ENCODE assay signal across 34 cellular contexts in genomic region chr2:129458006-129458405, GRCh38.
"Had no signal": no experiment of that assay in that cellular context is flagged by ENCODE, and none has a peak within 500 bp of the region (broad histone marks: within the 10 kb centered on the region; RNA-seq: fewer than 3 reads in every experiment).

No MANE protein-coding gene starts in this region.

- H3K4me3 Mint-ChIP-seq: activated B cell treated with CpG ODN at 0.5 μM for 24 hours; activated CD4-positive, alpha-beta memory T cell treated with anti-CD3 and anti-CD28 coated beads for 36 hours; activated CD4-positive, alpha-beta T cell treated with anti-CD3 and anti-CD28 coated beads for 36 hours; activated CD8-positive, alpha-beta T cell treated with anti-CD3 and anti-CD28 coated beads for 36 hours; activated naive CD4-positive, alpha-beta T cell treated with anti-CD3 and anti-CD28 coated beads, Interleukin-2, amount 10 ng/mL, durations not matched to agents 7 days and 5 days; activated naive CD4-positive, alpha-beta T cell treated with anti-CD3 and anti-CD28 coated beads, Interleukin-2, amount 50 U/mL, for 24 hours; activated naive CD8-positive, alpha-beta T cell; activated naive CD8-positive, alpha-beta T cell treated with anti-CD3 and anti-CD28 coated beads, Interleukin-2, amount 10 ng/mL, durations not matched to agents 7 days and 5 days; activated naive CD8-positive, alpha-beta T cell treated with anti-CD3 and anti-CD28 coated beads, Interleukin-2, amount 50 U/mL, for 24 hours; activated T-cell treated with anti-CD3 and anti-CD28 coated beads, Interleukin-2, amount 50 U/mL, for 4 hours; activated T-cell treated with anti-CD3 and anti-CD28 coated beads, Interleukin-2, amount 50 U/mL, for 72 hours; activated T-helper 1 cell treated with anti-CD3 and anti-CD28 coated beads, Interleukin-12 subunit alpha, Interleukin-12 subunit beta, Interleukin-2, Interleukin-4 antibody, amounts not matched to agents 30 ng/mL and 10 ng/mL and 1 ng/mL, durations not matched to agents 14 hours and 24 hours and 36 hours; activated T-helper 17 cell treated with anti-CD3 and anti-CD28 coated beads, Interleukin-2, amount 50 U/mL, for 72 hours; brain; central memory CD8-positive, alpha-beta T cell; T-helper 1 cell treated with Interleukin-12 subunit alpha and Interleukin-12 subunit beta and Interleukin-4 antibody, amounts not matched to agents 30 μg/mL and 1 μg/mL, for 36 hours; T-helper 2 cell treated with Interferon-gamma antibody and Interleukin-4, amounts not matched to agents 5 μg/mL and 100 μg/mL, for 36 hours had no signal

- H3K36me3 Mint-ChIP-seq: activated CD4-positive, alpha-beta memory T cell treated with anti-CD3 and anti-CD28 coated beads for 36 hours; activated naive CD4-positive, alpha-beta T cell treated with anti-CD3 and anti-CD28 coated beads, Interleukin-2, amount 10 ng/mL, durations not matched to agents 7 days and 5 days; activated naive CD4-positive, alpha-beta T cell treated with anti-CD3 and anti-CD28 coated beads, Interleukin-2, amount 50 U/mL, for 24 hours; activated naive CD8-positive, alpha-beta T cell; activated naive CD8-positive, alpha-beta T cell treated with anti-CD3 and anti-CD28 coated beads, Interleukin-2, amount 10 ng/mL, durations not matched to agents 7 days and 5 days; brain had no signal

- DNase-seq: activated B cell treated with CpG ODN at 0.5 μM for 24 hours; activated CD4-positive, alpha-beta memory T cell treated with anti-CD3 and anti-CD28 coated beads for 36 hours; activated CD4-positive, alpha-beta T cell treated with anti-CD3 and anti-CD28 coated beads for 36 hours; activated CD4-positive, alpha-beta T cell treated with anti-CD3 and anti-CD28 coated beads for 48 hours; activated CD4-positive, alpha-beta T cell treated with anti-CD3 and anti-CD28 coated beads, Interleukin-2, amount 50 U/mL, for 1 hour; activated CD4-positive, alpha-beta T cell treated with anti-CD3 and anti-CD28 coated beads, Interleukin-2, amount 50 U/mL, for 4 hours; activated CD4-positive, CD25-positive, alpha-beta regulatory T cell treated with anti-CD3 and anti-CD28 coated beads, Interleukin-2, amount 50 U/mL, for 72 hours; activated CD8-positive, alpha-beta memory T cell treated with anti-CD3 and anti-CD28 coated beads, Interleukin-2, amount 50 U/mL, for 4 hours; activated CD8-positive, alpha-beta T cell treated with anti-CD3 and anti-CD28 coated beads for 36 hours; activated effector memory CD4-positive, alpha-beta T cell treated with anti-CD3 and anti-CD28 coated beads, Interleukin-2, amount 50 U/mL, for 16 hours; activated gamma-delta T cell treated with Interleukin-2 at 50 U/mL for 16 hours; activated naive CD4-positive, alpha-beta T cell; activated naive CD4-positive, alpha-beta T cell treated with anti-CD3 and anti-CD28 coated beads, Interleukin-2, amount 10 ng/mL, durations not matched to agents 7 days and 5 days; activated naive CD8-positive, alpha-beta T cell treated with anti-CD3 and anti-CD28 coated beads, Interleukin-2, amount 10 ng/mL, durations not matched to agents 7 days and 5 days; activated naive CD8-positive, alpha-beta T cell treated with anti-CD3 and anti-CD28 coated beads, Interleukin-2, amount 50 U/mL, for 24 hours; activated T-cell treated with anti-CD3 and anti-CD28 coated beads for 4 hours; activated T-cell treated with anti-CD3 and anti-CD28 coated beads, Interleukin-2, amount 50 U/mL, for 1 hour; activated T-cell treated with anti-CD3 and anti-CD28 coated beads, Interleukin-2, amount 50 U/mL, for 4 hours; activated T-cell treated with anti-CD3 and anti-CD28 coated beads, Interleukin-2, amount 50 U/mL, for 72 hours; amygdala; anterior cingulate cortex; caudate nucleus; cerebellar nuclear complex; T-helper 1 cell; T-helper 2 cell; T-helper 9 cell had no signal

- H3K9me3 Mint-ChIP-seq: activated B cell treated with CpG ODN at 0.5 μM for 24 hours; activated CD8-positive, alpha-beta T cell treated with anti-CD3 and anti-CD28 coated beads for 36 hours; activated naive CD4-positive, alpha-beta T cell treated with anti-CD3 and anti-CD28 coated beads, Interleukin-2, amount 10 ng/mL, durations not matched to agents 7 days and 5 days; activated naive CD4-positive, alpha-beta T cell treated with anti-CD3 and anti-CD28 coated beads, Interleukin-2, amount 50 U/mL, for 24 hours; activated naive CD8-positive, alpha-beta T cell treated with anti-CD3 and anti-CD28 coated beads, Interleukin-2, amount 10 ng/mL, durations not matched to agents 7 days and 5 days; activated naive CD8-positive, alpha-beta T cell treated with anti-CD3 and anti-CD28 coated beads, Interleukin-2, amount 50 U/mL, for 24 hours; activated T-cell treated with anti-CD3 and anti-CD28 coated beads, Interleukin-2, amount 50 U/mL, for 4 hours; activated T-helper 1 cell treated with anti-CD3 and anti-CD28 coated beads, Interleukin-12 subunit alpha, Interleukin-12 subunit beta, Interleukin-2, Interleukin-4 antibody, amounts not matched to agents 30 ng/mL and 10 ng/mL and 1 ng/mL, durations not matched to agents 14 hours and 24 hours and 36 hours; activated T-helper 17 cell treated with anti-CD3 and anti-CD28 coated beads, Interleukin-2, amount 50 U/mL, for 72 hours; brain; central memory CD8-positive, alpha-beta T cell; T-helper 1 cell treated with Interleukin-12 subunit alpha and Interleukin-12 subunit beta and Interleukin-4 antibody, amounts not matched to agents 30 μg/mL and 1 μg/mL, for 36 hours; T-helper 2 cell treated with Interferon-gamma antibody and Interleukin-4, amounts not matched to agents 5 μg/mL and 100 μg/mL, for 36 hours had no signal

- H3K27ac Mint-ChIP-seq: activated B cell treated with CpG ODN at 0.5 μM for 24 hours; activated CD4-positive, alpha-beta memory T cell treated with anti-CD3 and anti-CD28 coated beads for 36 hours; activated CD4-positive, alpha-beta T cell treated with anti-CD3 and anti-CD28 coated beads for 36 hours; activated CD8-positive, alpha-beta T cell treated with anti-CD3 and anti-CD28 coated beads for 36 hours; activated naive CD4-positive, alpha-beta T cell treated with anti-CD3 and anti-CD28 coated beads, Interleukin-2, amount 10 ng/mL, durations not matched to agents 7 days and 5 days; activated naive CD4-positive, alpha-beta T cell treated with anti-CD3 and anti-CD28 coated beads, Interleukin-2, amount 50 U/mL, for 24 hours; activated naive CD8-positive, alpha-beta T cell; activated naive CD8-positive, alpha-beta T cell treated with anti-CD3 and anti-CD28 coated beads, Interleukin-2, amount 10 ng/mL, durations not matched to agents 7 days and 5 days; activated naive CD8-positive, alpha-beta T cell treated with anti-CD3 and anti-CD28 coated beads, Interleukin-2, amount 50 U/mL, for 24 hours; activated T-cell treated with anti-CD3 and anti-CD28 coated beads, Interleukin-2, amount 50 U/mL, for 72 hours; activated T-helper 1 cell treated with anti-CD3 and anti-CD28 coated beads, Interleukin-12 subunit alpha, Interleukin-12 subunit beta, Interleukin-2, Interleukin-4 antibody, amounts not matched to agents 30 ng/mL and 10 ng/mL and 1 ng/mL, durations not matched to agents 14 hours and 24 hours and 36 hours; activated T-helper 17 cell treated with anti-CD3 and anti-CD28 coated beads, Interleukin-2, amount 50 U/mL, for 72 hours; brain; T-helper 1 cell treated with Interleukin-12 subunit alpha and Interleukin-12 subunit beta and Interleukin-4 antibody, amounts not matched to agents 30 μg/mL and 1 μg/mL, for 36 hours; T-helper 2 cell treated with Interferon-gamma antibody and Interleukin-4, amounts not matched to agents 5 μg/mL and 100 μg/mL, for 36 hours had no signal

- H3K27me3 Mint-ChIP-seq: activated B cell treated with CpG ODN at 0.5 μM for 24 hours; activated CD4-positive, alpha-beta memory T cell treated with anti-CD3 and anti-CD28 coated beads for 36 hours; activated CD4-positive, alpha-beta T cell treated with anti-CD3 and anti-CD28 coated beads for 36 hours; activated CD8-positive, alpha-beta T cell treated with anti-CD3 and anti-CD28 coated beads for 36 hours; activated naive CD4-positive, alpha-beta T cell treated with anti-CD3 and anti-CD28 coated beads, Interleukin-2, amount 10 ng/mL, durations not matched to agents 7 days and 5 days; activated naive CD4-positive, alpha-beta T cell treated with anti-CD3 and anti-CD28 coated beads, Interleukin-2, amount 50 U/mL, for 24 hours; activated naive CD8-positive, alpha-beta T cell treated with anti-CD3 and anti-CD28 coated beads, Interleukin-2, amount 50 U/mL, for 24 hours; activated T-helper 17 cell treated with anti-CD3 and anti-CD28 coated beads, Interleukin-2, amount 50 U/mL, for 72 hours; brain; central memory CD8-positive, alpha-beta T cell had no signal

- H3K4me1 Mint-ChIP-seq: activated B cell treated with CpG ODN at 0.5 μM for 24 hours; activated CD4-positive, alpha-beta T cell treated with anti-CD3 and anti-CD28 coated beads for 36 hours; activated naive CD4-positive, alpha-beta T cell treated with anti-CD3 and anti-CD28 coated beads, Interleukin-2, amount 10 ng/mL, durations not matched to agents 7 days and 5 days; activated naive CD4-positive, alpha-beta T cell treated with anti-CD3 and anti-CD28 coated beads, Interleukin-2, amount 50 U/mL, for 24 hours; activated naive CD8-positive, alpha-beta T cell treated with anti-CD3 and anti-CD28 coated beads, Interleukin-2, amount 10 ng/mL, durations not matched to agents 7 days and 5 days; activated naive CD8-positive, alpha-beta T cell treated with anti-CD3 and anti-CD28 coated beads, Interleukin-2, amount 50 U/mL, for 24 hours; activated T-helper 17 cell treated with anti-CD3 and anti-CD28 coated beads, Interleukin-2, amount 50 U/mL, for 72 hours; central memory CD8-positive, alpha-beta T cell had no signal
